ENCODE assay signal across 8 cellular contexts in genomic region chr2:152627010-152627957, GRCh38.
DNase-seq lines count a peak whose midpoint lies in the region; ATAC-seq, FAIRE-seq and TF ChIP-seq lines count a peak whose summit lies in the region.

No MANE protein-coding gene starts in this region.

- ATAC-seq in left ventricle myocardium superior, result peak; percentile 67
- no peak for ATAC-seq in GM18517 (IDR thresholded peaks at IDR 0.05; ENCODE audit: unreplicated experiment)
- no peak for ATAC-seq in T-cell (replicated peaks in 1 of 4)

- H3K36me3 Mint-ChIP-seq in CD14-positive monocyte (peaks cover 0 to 3% of the 10 kb centered on the region in 2 donors), T-cell (no peaks in the 10 kb centered on the region)

- FAIRE-seq in TTC549 (lab: Jason Lieb, UNC), result peak; percentile 83

- CTCF ChIA-PET in HEK293T (lab: Yijun Ruan, JAX), result interaction anchor here (1.2 kb wide), 1 partner anchor 142 kb away, joined by 3 read pairs; no protein-coding TSS in a partner anchor
- CTCF ChIA-PET in T-cell (lab: Charles Lee), result interaction anchor here in 1 of 2 donors (1.4 kb wide), 1 partner anchor 451 kb away, joined by 3 read pairs; the partner anchor contains the start of gene STAM2

- TF ChIP-seq POLR2A in tibial nerve (IDR thresholded peaks at IDR 0.05), result no peak

- H3K27ac Mint-ChIP-seq in CD14-positive monocyte (no peak overlapping the region), T-cell (no peak overlapping the region)

- WGBS in tibial nerve, 2 donors, result 20 to 24% methylated on average over 4 of the region's 4 CpGs

- H3K9me3 Mint-ChIP-seq in CD14-positive monocyte, result peaks cover 0 to 3% (median 0%) of the 10 kb centered on the region in 7 donors
- no peaks in the 10 kb centered on the region for H3K9me3 Mint-ChIP-seq in T-cell

- H3K4me1 Mint-ChIP-seq in CD14-positive monocyte, result peaks cover 31% of the 10 kb centered on the region
- H3K4me1 Mint-ChIP-seq in T-cell, result peaks cover 0 to 11% (median 5%) of the 10 kb centered on the region in 3 donors

- POLR2A ChIA-PET in HEK293T (lab: Yijun Ruan, JAX), result no interaction called here
- POLR2A ChIA-PET in T-cell (lab: Charles Lee), result no interaction called here

- no peaks in the 10 kb centered on the region for H3K9me3 ChIP-seq in tibial nerve

- H3K4me3 ChIP-seq in tibial nerve, result no peak overlapping the region

- TF ChIP-seq CTCF in CD14-positive monocyte (IDR thresholded peaks at IDR 0.05), result peak; percentile 84
- peak; percentile 44 to 73 (median 54) for TF ChIP-seq CTCF in tibial nerve (IDR thresholded peaks at IDR 0.05)

- no peak for DNase-seq in CD14-positive monocyte (ENCODE audit: low spot score)
- peak; percentile 20 for DNase-seq in HEK293T (ENCODE audit: extremely low spot score)
- DNase-seq in left ventricle myocardium superior, result no peak
- no peak for DNase-seq in tibial nerve (ENCODE audit: low spot score in 2 of 2)
- DNase-seq in T-cell, result no peak
- no peak for DNase-seq in effector CD8-positive, alpha-beta T cell (lab: John Stamatoyannopoulos, UW)

- no peaks in the 10 kb centered on the region for H3K27me3 ChIP-seq in tibial nerve

- H3K4me3 Mint-ChIP-seq in CD14-positive monocyte (no peak overlapping the region), T-cell (no peak overlapping the region)

- peaks cover 0 to 43% (median 2%) of the 10 kb centered on the region in 4 donors for H3K4me1 ChIP-seq in tibial nerve

- peaks cover 0 to 2% (median 0%) of the 10 kb centered on the region in 3 donors for H3K27me3 Mint-ChIP-seq in CD14-positive monocyte (ENCODE audit: low read depth in 3 of 3)
- H3K27me3 Mint-ChIP-seq in T-cell, result peaks cover 6 to 7% of the 10 kb centered on the region in 2 donors

- H3K36me3 ChIP-seq in tibial nerve, result peaks cover 0 to 51% (median 4%) of the 10 kb centered on the region in 3 donors

- no peak for TF ChIP-seq EP300 in tibial nerve (IDR thresholded peaks at IDR 0.05)

- H3K27ac ChIP-seq in tibial nerve, result peak overlapping the region in 2 of 4 donors; percentile 72 to 80

- intact Hi-C loops in CD14-positive monocyte (cut with micrococcal nuclease), result no loop called here
- intact Hi-C loops in left ventricle myocardium superior (cut with micrococcal nuclease), result loop anchor here (5.0 kb wide), 1 partner anchor 435 kb away; no protein-coding TSS in a partner anchor

TF ChIP-seq in HEK293T, 16 proteins besides CTCF, POLR2A, EP300 and RAD21:
- TF ChIP-seq TARDBP (IDR thresholded peaks at IDR 0.05), result no peak
- no peak for TF ChIP-seq SUZ12 (IDR thresholded peaks at IDR 0.05)
- TF ChIP-seq BHLHE40 (IDR thresholded peaks at IDR 0.05; ENCODE audit: borderline replicate concordance), result no peak
- no peak for TF ChIP-seq NFRKB (IDR thresholded peaks at IDR 0.05)
- TF ChIP-seq FOXA1 (IDR thresholded peaks at IDR 0.05), result no peak
- no peak for TF ChIP-seq FOXM1 (IDR thresholded peaks at IDR 0.05; ENCODE audit: borderline replicate concordance)
- TF ChIP-seq ARNT (IDR thresholded peaks at IDR 0.05), result no peak
- TF ChIP-seq CTBP1 (IDR thresholded peaks at IDR 0.05; ENCODE audit: borderline replicate concordance), result no peak
- no peak for TF ChIP-seq ZNF384 (IDR thresholded peaks at IDR 0.05)
- TF ChIP-seq L3MBTL2 (conservative IDR thresholded peaks at IDR 0.05), result no peak
- no peak for TF ChIP-seq SP1 (IDR thresholded peaks at IDR 0.05)
